ENCODE assay signal across 18 cellular contexts in genomic region chr6:108707328-108707976, GRCh38.
DNase-seq lines count a peak whose midpoint lies in the region; ATAC-seq and TF ChIP-seq lines count a peak whose summit lies in the region.
"Had no signal": no experiment of that assay in that cellular context is flagged by ENCODE, and none has a peak within 500 bp of the region (broad histone marks: within the 10 kb centered on the region; RNA-seq: fewer than 3 reads in every experiment).

No MANE protein-coding gene starts in this region.

- no peak overlapping the region for H3K4me3 ChIP-seq in LNCaP clone FGC (ENCODE audit: low read depth, low read length)
- no peak overlapping the region for H3K4me3 ChIP-seq in astrocyte of the spinal cord (ENCODE audit: low read depth, low read length)
- H3K4me3 ChIP-seq: lower lobe of right lung had no signal

- no peak overlapping the region for H3K4me3 Mint-ChIP-seq in osteocyte (ENCODE audit: unreplicated experiment)
- H3K4me3 Mint-ChIP-seq: naive thymus-derived CD8-positive, alpha-beta T cell had no signal

- DNase-seq in COR-L47 (lab: John Stamatoyannopoulos, UW) (peak; percentile 21), LNCaP clone FGC (ENCODE audit: low read depth) (peak; percentile 93), astrocyte of the spinal cord (ENCODE audit: low read depth, low spot score) (peak; percentile 53), osteocyte (ENCODE audit: extremely low spot score, unreplicated experiment) (peak; percentile 90), activated gamma-delta T cell (lab: John Stamatoyannopoulos, UW) (no peak), AG08395 (ENCODE audit: low spot score) (no peak)
- DNase-seq: AML-193; anterior cingulate cortex; GOT3; lower lobe of right lung; naive thymus-derived CD8-positive, alpha-beta T cell; NCI-H446; OCI-M1; retina; stimulated activated CD4-positive, alpha-beta T cell treated with anti-CD3 and anti-CD28 coated beads, Interleukin-4, amount 100 ng/mL, for 1 hour had no signal

- peak overlapping the region; percentile 64 for H3K27ac Mint-ChIP-seq in osteocyte (ENCODE audit: unreplicated experiment)
- H3K27ac Mint-ChIP-seq: activated T-helper 2 cell treated with anti-CD3 and anti-CD28 coated beads, Interferon-gamma antibody, Interleukin-2, Interleukin-4, amounts not matched to agents 10 μg/mL and 5 μg/mL and 100 μg/mL, durations not matched to agents 14 hours and 24 hours and 36 hours; naive thymus-derived CD8-positive, alpha-beta T cell had no signal

- peaks cover 41% of the 10 kb centered on the region for H3K4me1 Mint-ChIP-seq in osteocyte (ENCODE audit: unreplicated experiment)
- H3K4me1 Mint-ChIP-seq: naive thymus-derived CD8-positive, alpha-beta T cell had no signal

- peaks cover 4% of the 10 kb centered on the region for H3K27me3 Mint-ChIP-seq in osteocyte (ENCODE audit: unreplicated experiment)
- H3K27me3 Mint-ChIP-seq: naive thymus-derived CD8-positive, alpha-beta T cell had no signal

- peaks cover 13% of the 10 kb centered on the region for H3K36me3 Mint-ChIP-seq in osteocyte (ENCODE audit: unreplicated experiment)

- H3K9me3 Mint-ChIP-seq in osteocyte (ENCODE audit: unreplicated experiment) = peaks cover 12% of the 10 kb centered on the region

- in situ Hi-C loops in astrocyte of the spinal cord (cut with HindIII; ENCODE audit: low sequenced_read_pairs) = no loop called here

- no peak for TF ChIP-seq CTCF in LNCaP clone FGC (IDR thresholded peaks at IDR 0.05; ENCODE audit: control insufficient read depth, extremely low read depth, insufficient read depth)
- TF ChIP-seq CTCF in astrocyte of the spinal cord (IDR thresholded peaks at IDR 0.05; ENCODE audit: low read depth, low read length) = no peak
- TF ChIP-seq CTCF in osteocyte (IDR thresholded peaks at IDR 0.05) = no peak

- ATAC-seq in SK-N-SH treated with all-trans-retinoic acid at 6 μM for 48 hours (no peak), GM18502 (IDR thresholded peaks at IDR 0.05; ENCODE audit: poor library complexity, unreplicated experiment) (no peak)
- ATAC-seq: naive thymus-derived CD8-positive, alpha-beta T cell had no signal

TF ChIP-seq in SK-N-SH treated with all-trans-retinoic acid at 6 μM for 48 hours, 23 proteins besides CTCF, POLR2A, EP300 and RAD21:
- TF ChIP-seq TOX (CRISPR knock-in tag; IDR thresholded peaks at IDR 0.05; ENCODE audit: borderline replicate concordance) (no peak), SNAI2 (CRISPR knock-in tag; IDR thresholded peaks at IDR 0.05) (no peak), ZFP30 (CRISPR knock-in tag; IDR thresholded peaks at IDR 0.05) (no peak), ZNF70 (CRISPR knock-in tag; IDR thresholded peaks at IDR 0.05) (no peak), ARNTL (CRISPR knock-in tag; IDR thresholded peaks at IDR 0.05; ENCODE audit: borderline replicate concordance, low read depth) (no peak), PPARA (CRISPR knock-in tag; IDR thresholded peaks at IDR 0.05; ENCODE audit: borderline replicate concordance) (no peak), PATZ1 (CRISPR knock-in tag; IDR thresholded peaks at IDR 0.05; ENCODE audit: borderline replicate concordance) (no peak), TCF4 (CRISPR knock-in tag; IDR thresholded peaks at IDR 0.05; ENCODE audit: borderline replicate concordance) (no peak), RARB (CRISPR knock-in tag; IDR thresholded peaks at IDR 0.05) (no peak), ZNF565 (CRISPR knock-in tag; conservative IDR thresholded peaks at IDR 0.05; ENCODE audit: low read depth) (no peak), GLIS3 (CRISPR knock-in tag; IDR thresholded peaks at IDR 0.05) (no peak), TSHZ2 (CRISPR knock-in tag; IDR thresholded peaks at IDR 0.05) (no peak), POU6F1 (CRISPR knock-in tag; IDR thresholded peaks at IDR 0.05; ENCODE audit: borderline replicate concordance, low read depth) (no peak), ZFP3 (CRISPR knock-in tag; IDR thresholded peaks at IDR 0.05) (no peak), CREB5 (CRISPR knock-in tag; IDR thresholded peaks at IDR 0.05; ENCODE audit: low read depth) (no peak), ISL1 (CRISPR knock-in tag; IDR thresholded peaks at IDR 0.05) (no peak), ZNF8 (CRISPR knock-in tag; IDR thresholded peaks at IDR 0.05) (no peak), ESRRG (CRISPR knock-in tag; IDR thresholded peaks at IDR 0.05) (no peak), CSRNP3 (CRISPR knock-in tag; IDR thresholded peaks at IDR 0.05) (no peak), ZC3H10 (CRISPR knock-in tag; IDR thresholded peaks at IDR 0.05) (no peak)

Comparison
In these comparisons a context has a peak if more than half of its experiments do, and no peak if none do; other contexts are left out.
1. DNase-seq: peak in COR-L47 (single experiment), LNCaP clone FGC (single experiment), astrocyte of the spinal cord (single experiment) and osteocyte (single experiment); none in activated gamma-delta T cell (single experiment) and AG08395 (single experiment).